Comparison of ENCODE assay signal across 15 cellular contexts in genomic region chr11:27401760-27402316, GRCh38. TPM values are rescaled to one million over a fixed set of nuclear protein-coding genes. Genes with fewer than 3 reads are reported as not detected.
DNase-seq lines count a peak whose midpoint lies in the region; TF ChIP-seq lines count a peak whose summit lies in the region.
"Had no signal": no experiment of that assay in that cellular context is flagged by ENCODE, and none has a peak within 500 bp of the region (broad histone marks: within the 10 kb centered on the region; RNA-seq: fewer than 3 reads in every experiment).

No MANE protein-coding gene starts in this region.

- H3K4me1 ChIP-seq in mucosa of rectum (ENCODE audit: control insufficient read depth in 2 of 2, insufficient read depth in 2 of 2, low read length in 2 of 2): peaks cover 20 to 40% of the 10 kb centered on the region in 2 donors
- H3K4me1 ChIP-seq in spleen: peaks cover 0 to 16% (median 4%) of the 10 kb centered on the region in 6 donors

- TF ChIP-seq CTCF in epithelial cell of esophagus (IDR thresholded peaks at IDR 0.05; ENCODE audit: insufficient read depth, low read depth, low read length, missing control alignments) (no peak), spleen (IDR thresholded peaks at IDR 0.05 in 8 of 11, conservative IDR thresholded peaks at IDR 0.05 in 3 of 11) (no peak)

- no peak overlapping the region for H3K4me3 ChIP-seq in epithelial cell of esophagus (ENCODE audit: low read length)
- H3K4me3 ChIP-seq in mucosa of rectum (ENCODE audit: low read length in 2 of 2): peak overlapping the region; percentile 14 to 52
- H3K4me3 ChIP-seq in spleen: no peak overlapping the region

- peak; percentile 86 for DNase-seq in DMS53 (lab: John Stamatoyannopoulos, UW)
- DNase-seq in HuH-7 (ENCODE audit: low spot score): peak; percentile 17
- DNase-seq in epithelial cell of esophagus (ENCODE audit: low read depth): peak; percentile 54
- DNase-seq in substantia nigra (lab: John Stamatoyannopoulos, UW): no peak
- no peak for DNase-seq in spleen
- DNase-seq in NCI-H2196 treated with DMSO at 0.1 percent for 48 hours (lab: John Stamatoyannopoulos, UW; ENCODE audit: unreplicated experiment): no peak
- DNase-seq in germinal center (ENCODE audit: low spot score): no peak
- DNase-seq: activated CD8-positive, alpha-beta memory T cell treated with anti-CD3 and anti-CD28 coated beads for 24 hours; CD4-positive, alpha-beta memory T cell; islet precursor cell; KG1; NCI-H2171 treated with DMSO at 0.1 percent for 48 hours; stimulated activated CD8-positive, alpha-beta memory T cell treated with anti-CD3 and anti-CD28 coated beads, Interleukin-4, amount 100 ng/mL, for 48 hours; T-helper 9 cell had no signal

- H3K36me3 ChIP-seq in mucosa of rectum (ENCODE audit: control insufficient read depth in 2 of 2, insufficient read depth in 2 of 2, low read length in 2 of 2) (no peaks in the 10 kb centered on the region), spleen (no peaks in the 10 kb centered on the region)

- intact Hi-C loops in spleen (cut with DNase I; ENCODE audit: low total_unique reads): no loop called here

- H3K27me3 ChIP-seq in mucosa of rectum (ENCODE audit: control insufficient read depth in 2 of 2, insufficient read depth in 2 of 2, low read length in 2 of 2) (no peaks in the 10 kb centered on the region), spleen (replicated peaks in 1 of 7) (no peaks in the 10 kb centered on the region)

- H3K9me3 ChIP-seq in mucosa of rectum (ENCODE audit: control insufficient read depth in 2 of 2, low read length in 2 of 2) (no peaks in the 10 kb centered on the region), spleen (no peaks in the 10 kb centered on the region)

- H3K27ac ChIP-seq in mucosa of rectum (ENCODE audit: low read depth in 2 of 2, low read length in 2 of 2) (peak overlapping the region; percentile 52 to 83), substantia nigra (ENCODE audit: low read depth, low read length, poor library complexity, severe bottlenecking) (no peak overlapping the region), spleen (no peak overlapping the region)

- TF ChIP-seq POLR2A in spleen (IDR thresholded peaks at IDR 0.05): no peak

- WGBS in spleen, 5 donors: 83 to 93% (median 84%) methylated on average over 5 of the region's 5 CpGs

- peak overlapping the region in 1 of 2 donors; percentile 28 for H3K9ac ChIP-seq in mucosa of rectum (ENCODE audit: low read depth in 1 of 2, low read length in 2 of 2)

RNA-seq across cellular contexts. Expression of gene CCDC34, which starts 38.8 kb away (rescaled TPM):
- total RNA-seq in spleen: 1 to 10 TPM; 2.2 to 4.9 (median 3.0) TPM
- 1 to 10 TPM; 5.0 to 6.1 (median 5.2) TPM for polyA plus RNA-seq in spleen

Comparison
In these comparisons a context has a peak if more than half of its experiments do, and no peak if none do; other contexts are left out.
1. DNase-seq: peak in DMS53 (single experiment), HuH-7 (single experiment) and epithelial cell of esophagus (single experiment); none in substantia nigra (0 of 49), spleen (single experiment), NCI-H2196 treated with DMSO at 0.1 percent for 48 hours (single experiment) and germinal center (single experiment).
2. H3K4me3 ChIP-seq: peak in mucosa of rectum (2 of 2); none in epithelial cell of esophagus (single experiment) and spleen (0 of 8).
3. H3K27ac ChIP-seq: peak in mucosa of rectum (2 of 2); none in substantia nigra (single experiment) and spleen (0 of 8).